Comparison of ENCODE assay signal across 1 cellular context in genomic region chr17:77944390-77945222, GRCh38.
TF ChIP-seq lines count a peak whose summit lies in the region.

No MANE protein-coding gene starts in this region.

TF ChIP-seq in IMR-90, 13 proteins besides CTCF, POLR2A, EP300 and RAD21 (continued from another document):
- TF ChIP-seq MAZ (IDR thresholded peaks at IDR 0.05; ENCODE audit: borderline replicate concordance, low read depth, low read length), result no peak
- TF ChIP-seq MAFK (IDR thresholded peaks at IDR 0.05; ENCODE audit: low read depth, low read length), result no peak
- TF ChIP-seq NFE2L2 (IDR thresholded peaks at IDR 0.05; ENCODE audit: low read depth, low read length), result no peak
